8 cellular contexts compared by ENCODE assay signal in genomic region chr6:5379647-5380242, GRCh38.
A peak's percentile ranks its signal among the peaks of the same experiment; 100 is the strongest.
DNase-seq lines count a peak whose midpoint lies in the region; ATAC-seq and TF ChIP-seq lines count a peak whose summit lies in the region.

No MANE protein-coding gene starts in this region.

- peaks cover 14% of the 10 kb centered on the region for H3K4me1 Mint-ChIP-seq in brain

- no peak for ATAC-seq in HG03439 (IDR thresholded peaks at IDR 0.05; ENCODE audit: unreplicated experiment)
- ATAC-seq in GM18517 (IDR thresholded peaks at IDR 0.05; ENCODE audit: unreplicated experiment), result no peak

- peaks cover 4% of the 10 kb centered on the region for H3K27me3 Mint-ChIP-seq in brain

- no peaks in the 10 kb centered on the region for H3K9me2 ChIP-seq in neural cell (ENCODE audit: insufficient read depth, low read length)

- no peaks in the 10 kb centered on the region for H3K79me2 ChIP-seq in neural cell (replicated peaks; ENCODE audit: insufficient read depth, low read length)

- peaks cover 5% of the 10 kb centered on the region for H3K36me3 Mint-ChIP-seq in brain

- H3K9me3 Mint-ChIP-seq in brain, result peaks cover 0 to 2% (median 0%) of the 10 kb centered on the region in 5 experiments

- H3K4me3 Mint-ChIP-seq in brain, result no peak overlapping the region

- no peaks in the 10 kb centered on the region for H4K20me1 ChIP-seq in neural cell (ENCODE audit: insufficient read depth)

- H3K36me3 ChIP-seq in neural cell (ENCODE audit: insufficient read depth, low read length), result no peaks in the 10 kb centered on the region

- no peak overlapping the region for H3K9ac ChIP-seq in neural cell (ENCODE audit: low read length)

- no peak for TF ChIP-seq EP300 in neural cell (conservative IDR thresholded peaks at IDR 0.05; ENCODE audit: poor library complexity, severe bottlenecking)

- H3K9me3 ChIP-seq in neural cell (ENCODE audit: low read length), result no peaks in the 10 kb centered on the region

- H3F3A ChIP-seq in neural cell (ENCODE audit: insufficient read depth, low read length, poor library complexity, severe bottlenecking), result peaks cover 5% of the 10 kb centered on the region

- peak; percentile 43 for TF ChIP-seq RAD21 in neural cell (conservative IDR thresholded peaks at IDR 0.05)

- H3K4me2 ChIP-seq in neural cell (ENCODE audit: low read length), result no peak overlapping the region

- no peak overlapping the region for H2AFZ ChIP-seq in neural cell (ENCODE audit: low read depth, low read length)

- no peak overlapping the region for H3K27ac ChIP-seq in 22Rv1
- peak overlapping the region; percentile 67 for H3K27ac ChIP-seq in neural cell (ENCODE audit: low read length)

- H3K4me3 ChIP-seq in neural cell (ENCODE audit: low read length), result no peak overlapping the region

- peak overlapping the region in 2 of 5 experiments; percentile 10 to 22 for H3K27ac Mint-ChIP-seq in brain

- no peaks in the 10 kb centered on the region for H3K27me3 ChIP-seq in neural cell (ENCODE audit: insufficient read depth, low read depth, low read length)

- DNase-seq in GDM1 (lab: John Stamatoyannopoulos, UW), result peak; percentile 25
- peak; percentile 37 for DNase-seq in NCI-H226
- DNase-seq in Ammon's horn (ENCODE audit: low spot score), result no peak

- TF ChIP-seq CTCF in 22Rv1 (IDR thresholded peaks at IDR 0.05) (peak; percentile 91), brain (conservative IDR thresholded peaks at IDR 0.05) (peak; percentile 32 to 38), neural cell (IDR thresholded peaks at IDR 0.05; ENCODE audit: poor library complexity, severe bottlenecking) (peak; percentile 47)

TF ChIP-seq in neural cell, 6 proteins besides CTCF, POLR2A, EP300 and RAD21:
- peak; percentile 29 for TF ChIP-seq SMC3 (conservative IDR thresholded peaks at IDR 0.05; ENCODE audit: poor library complexity)
- TF ChIP-seq POLR2AphosphoS5 (IDR thresholded peaks at IDR 0.05), result no peak

Comparison
In these comparisons a context has a peak if more than half of its experiments do, and no peak if none do; other contexts are left out.
1. CTCF ChIP-seq: peak in every context shown above with its lines; median percentile 91 in 22Rv1; 47 in neural cell; 35 in brain.